24 cellular contexts compared by ENCODE assay signal in the genomic region with DNA sequence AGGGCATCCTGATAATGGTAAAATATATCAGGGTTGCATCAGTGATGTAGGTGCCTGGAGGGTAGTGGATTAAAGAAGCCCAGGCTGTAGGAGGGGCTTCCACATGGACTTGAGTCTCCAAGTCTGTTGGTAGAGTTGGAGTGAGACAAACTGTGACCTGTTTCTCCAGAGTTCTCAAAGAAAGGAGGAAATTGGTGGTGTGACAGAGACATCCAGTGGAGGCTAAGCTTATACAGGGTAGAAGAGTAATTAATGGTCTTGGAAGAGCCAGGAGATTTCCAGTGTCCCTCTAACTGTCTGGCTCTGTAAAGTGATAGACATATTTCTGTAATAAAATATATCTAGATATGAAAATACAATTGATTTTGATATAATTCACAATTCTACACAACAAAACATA.
"Had no signal": no experiment of that assay in that cellular context is flagged by ENCODE, and none has a peak within 500 bp of the region (broad histone marks: within the 10 kb centered on the region; RNA-seq: fewer than 3 reads in every experiment).

No MANE protein-coding gene starts in this region.

- H3K4me1 Mint-ChIP-seq: activated naive CD8-positive, alpha-beta T cell treated with anti-CD3 and anti-CD28 coated beads, Interleukin-2, amount 10 ng/mL, durations not matched to agents 7 days and 5 days; naive thymus-derived CD4-positive, alpha-beta T cell; stimulated activated naive B cell treated with anti-CD40 and anti-IgM and Interleukin-4, amounts not matched to agents 10 μg/mL and 1 μg/mL and 100 μg/mL, for 72 hours; WTC11 had no signal

- H3K36me3 Mint-ChIP-seq: activated naive CD8-positive, alpha-beta T cell treated with anti-CD3 and anti-CD28 coated beads, Interleukin-2, amount 10 ng/mL, durations not matched to agents 7 days and 5 days; naive thymus-derived CD4-positive, alpha-beta T cell; stimulated activated naive B cell treated with anti-CD40 and anti-IgM and Interleukin-4, amounts not matched to agents 10 μg/mL and 1 μg/mL and 100 μg/mL, for 72 hours; WTC11 had no signal

- H3K27ac Mint-ChIP-seq: activated naive CD4-positive, alpha-beta T cell treated with anti-CD3 and anti-CD28 coated beads for 36 hours; activated naive CD8-positive, alpha-beta T cell treated with anti-CD3 and anti-CD28 coated beads, Interleukin-2, amount 10 ng/mL, durations not matched to agents 7 days and 5 days; naive thymus-derived CD4-positive, alpha-beta T cell; progenitor cell of endocrine pancreas; stimulated activated naive B cell treated with anti-CD40 and anti-IgM and Interleukin-4, amounts not matched to agents 10 μg/mL and 1 μg/mL and 100 μg/mL, for 72 hours; T-helper 2 cell treated with Interferon-gamma antibody and Interleukin-4, amounts not matched to agents 5 μg/mL and 100 μg/mL, for 36 hours; WTC11 had no signal

- H3K4me3 ChIP-seq: body of pancreas, cardiac muscle cell, lower lobe of right lung, testis, uterus had no signal

- H3K36me3 ChIP-seq: cardiac muscle cell, lower lobe of right lung, uterus had no signal

- DNase-seq: activated CD4-positive, alpha-beta T cell treated with anti-CD3 and anti-CD28 coated beads, Interleukin-2, amount 50 U/mL, for 4 hours; activated CD8-positive, alpha-beta memory T cell treated with anti-CD3 and anti-CD28 coated beads for 24 hours; activated CD8-positive, alpha-beta memory T cell treated with anti-CD3 and anti-CD28 coated beads, Interleukin-2, amount 50 U/mL, for 4 hours; activated naive CD4-positive, alpha-beta T cell treated with anti-CD3 and anti-CD28 coated beads for 36 hours; activated naive CD8-positive, alpha-beta T cell treated with anti-CD3 and anti-CD28 coated beads, Interleukin-2, amount 10 ng/mL, durations not matched to agents 7 days and 5 days; activated T-cell treated with anti-CD3 and anti-CD28 coated beads, Interleukin-2, amount 50 U/mL, for 4 hours; amygdala; body of pancreas; effector CD4-positive, alpha-beta T cell; foreskin fibroblast; kidney; lower lobe of right lung; retina; stimulated activated CD4-positive, alpha-beta T cell treated with anti-CD3 and anti-CD28 coated beads, Interleukin-2, amount 100 ng/mL, for 48 hours; stimulated activated CD8-positive, alpha-beta memory T cell treated with anti-CD3 and anti-CD28 coated beads, Interleukin-4, amount 100 ng/mL, for 48 hours; stimulated activated naive B cell treated with anti-CD40 and anti-IgM and Interleukin-4, amounts not matched to agents 10 μg/mL and 1 μg/mL and 100 μg/mL, for 72 hours; testis; trophoblast cell; uterus had no signal

- H3K27me3 ChIP-seq: body of pancreas, cardiac muscle cell, testis, uterus had no signal

- H3K9me3 Mint-ChIP-seq: activated naive CD4-positive, alpha-beta T cell treated with anti-CD3 and anti-CD28 coated beads for 36 hours; activated naive CD8-positive, alpha-beta T cell treated with anti-CD3 and anti-CD28 coated beads, Interleukin-2, amount 10 ng/mL, durations not matched to agents 7 days and 5 days; activated T-cell treated with anti-CD3 and anti-CD28 coated beads, Interleukin-2, amount 50 U/mL, for 4 hours; naive thymus-derived CD4-positive, alpha-beta T cell; stimulated activated naive B cell treated with anti-CD40 and anti-IgM and Interleukin-4, amounts not matched to agents 10 μg/mL and 1 μg/mL and 100 μg/mL, for 72 hours; T-helper 2 cell treated with Interferon-gamma antibody and Interleukin-4, amounts not matched to agents 5 μg/mL and 100 μg/mL, for 36 hours; WTC11 had no signal

- H3K27me3 Mint-ChIP-seq: stimulated activated naive B cell treated with anti-CD40 and anti-IgM and Interleukin-4, amounts not matched to agents 10 μg/mL and 1 μg/mL and 100 μg/mL, for 72 hours had no signal

- H3K9me3 ChIP-seq: body of pancreas, lower lobe of right lung, testis, uterus had no signal

- ATAC-seq: body of pancreas; lower lobe of right lung; naive thymus-derived CD4-positive, alpha-beta T cell; WTC11 had no signal

- H3K4me3 Mint-ChIP-seq: activated naive CD4-positive, alpha-beta T cell treated with anti-CD3 and anti-CD28 coated beads for 36 hours; activated naive CD8-positive, alpha-beta T cell treated with anti-CD3 and anti-CD28 coated beads, Interleukin-2, amount 10 ng/mL, durations not matched to agents 7 days and 5 days; activated T-cell treated with anti-CD3 and anti-CD28 coated beads, Interleukin-2, amount 50 U/mL, for 4 hours; naive thymus-derived CD4-positive, alpha-beta T cell; stimulated activated naive B cell treated with anti-CD40 and anti-IgM and Interleukin-4, amounts not matched to agents 10 μg/mL and 1 μg/mL and 100 μg/mL, for 72 hours; T-helper 2 cell treated with Interferon-gamma antibody and Interleukin-4, amounts not matched to agents 5 μg/mL and 100 μg/mL, for 36 hours; WTC11 had no signal

- H3K4me1 ChIP-seq: body of pancreas, lower lobe of right lung, testis, uterus had no signal

- H3K27ac ChIP-seq: body of pancreas, cardiac muscle cell, lower lobe of right lung, testis, uterus had no signal
